In the genomic region with DNA sequence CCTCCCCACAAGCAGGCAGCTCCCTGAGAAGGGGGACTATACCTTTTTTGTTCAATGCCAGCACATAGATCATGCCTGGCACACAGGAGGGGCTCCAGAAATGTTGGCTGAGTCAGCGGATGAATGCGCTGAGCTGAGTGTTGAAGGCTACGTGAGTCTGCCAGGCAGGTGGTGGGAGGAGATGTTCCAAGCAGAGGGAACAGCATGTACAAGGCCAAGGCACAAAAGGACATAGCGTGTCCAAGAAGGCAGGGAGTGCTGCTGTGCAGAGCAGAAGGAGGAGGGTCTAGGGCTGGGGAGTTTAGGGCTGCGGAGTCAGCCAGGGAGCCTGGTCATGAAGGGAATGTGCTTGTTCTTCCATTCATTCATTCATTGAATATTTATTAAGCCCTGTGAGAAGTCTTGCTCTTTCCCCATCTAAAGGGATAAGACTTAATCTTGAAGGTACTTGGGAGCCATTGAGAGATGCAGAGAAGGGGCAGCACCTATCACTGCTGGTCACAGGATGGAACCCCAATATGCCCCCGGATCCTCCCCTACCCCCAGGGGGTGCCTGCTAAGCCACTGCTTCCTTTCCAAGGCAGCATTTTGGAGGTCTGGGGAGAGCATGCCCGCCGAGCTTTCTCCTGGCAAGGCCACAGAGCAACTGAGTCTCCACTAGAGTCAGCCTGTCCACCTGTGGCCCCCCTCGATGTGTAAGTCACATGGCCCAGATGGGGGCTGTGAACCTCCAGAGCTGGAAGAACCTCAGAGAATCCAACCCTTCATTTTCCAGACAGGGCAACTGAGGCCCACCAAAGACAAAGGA, we compare ENCODE assay signal across 18 cellular contexts. TPM values are rescaled to one million over a fixed set of nuclear protein-coding genes. Genes with fewer than 3 reads are reported as not detected.
DNase-seq lines count a peak whose midpoint lies in the region; ATAC-seq and TF ChIP-seq lines count a peak whose summit lies in the region.
"Had no signal": no experiment of that assay in that cellular context is flagged by ENCODE, and none has a peak within 500 bp of the region (broad histone marks: within the 10 kb centered on the region; RNA-seq: fewer than 3 reads in every experiment).

No MANE protein-coding gene starts in this region.

- DNase-seq in SW480 (ENCODE audit: low spot score) = peak; percentile 28
- DNase-seq in nephron progenitor cell = no peak
- no peak for DNase-seq in endothelial cell (ENCODE audit: low spot score)
- DNase-seq in SHP77 (lab: John Stamatoyannopoulos, UW) = no peak
- DNase-seq: activated CD4-positive, alpha-beta T cell treated with anti-CD3 and anti-CD28 coated beads for 36 hours; activated CD8-positive, alpha-beta memory T cell treated with anti-CD3 and anti-CD28 coated beads, Interleukin-2, amount 10 ng/mL, durations not matched to agents 7 days and 5 days; activated gamma-delta T cell; amniotic stem cell; BE2C; Karpas-422; NCI-H1105; NCI-H69 had no signal

- H3K4me1 Mint-ChIP-seq in dendritic cell treated with granulocyte-macrophage colony-stimulating factor and Interleukin-4, amounts not matched to agents 40 ng/mL and 50 ng/mL, for 4 days (ENCODE audit: low read depth) = peaks cover 38% of the 10 kb centered on the region
- H3K4me1 Mint-ChIP-seq in nephron progenitor cell (peaks cover 45% of the 10 kb centered on the region), endothelial cell (ENCODE audit: unreplicated experiment) (peaks cover 5% of the 10 kb centered on the region)

- intact Hi-C loops in dendritic cell treated with granulocyte-macrophage colony-stimulating factor and Interleukin-4, amounts not matched to agents 40 ng/mL and 50 ng/mL, for 4 days (cut with micrococcal nuclease) = no loop called here

- no peaks in the 10 kb centered on the region for H3K36me3 Mint-ChIP-seq in dendritic cell treated with granulocyte-macrophage colony-stimulating factor and Interleukin-4, amounts not matched to agents 40 ng/mL and 50 ng/mL, for 4 days (ENCODE audit: low read depth)
- H3K36me3 Mint-ChIP-seq in nephron progenitor cell (ENCODE audit: low read depth) (no peaks in the 10 kb centered on the region), endothelial cell (ENCODE audit: low read depth, unreplicated experiment) (no peaks in the 10 kb centered on the region)
- H3K36me3 Mint-ChIP-seq: activated CD8-positive, alpha-beta memory T cell treated with anti-CD3 and anti-CD28 coated beads, Interleukin-2, amount 10 ng/mL, durations not matched to agents 7 days and 5 days had no signal

- H3K27ac ChIP-seq in temporal lobe (ENCODE audit: low read depth, low read length) = peak overlapping the region; percentile 39
- H3K27ac ChIP-seq: SK-N-MC had no signal

- H3K4me3 Mint-ChIP-seq in dendritic cell treated with granulocyte-macrophage colony-stimulating factor and Interleukin-4, amounts not matched to agents 40 ng/mL and 50 ng/mL, for 4 days = no peak overlapping the region
- H3K4me3 Mint-ChIP-seq in nephron progenitor cell (no peak overlapping the region), endothelial cell (ENCODE audit: unreplicated experiment) (no peak overlapping the region)
- H3K4me3 Mint-ChIP-seq: activated CD4-positive, alpha-beta T cell treated with anti-CD3 and anti-CD28 coated beads for 36 hours; activated CD8-positive, alpha-beta memory T cell treated with anti-CD3 and anti-CD28 coated beads, Interleukin-2, amount 10 ng/mL, durations not matched to agents 7 days and 5 days had no signal

- peaks cover 8% of the 10 kb centered on the region for H3K9me3 Mint-ChIP-seq in dendritic cell treated with granulocyte-macrophage colony-stimulating factor and Interleukin-4, amounts not matched to agents 40 ng/mL and 50 ng/mL, for 4 days
- no peaks in the 10 kb centered on the region for H3K9me3 Mint-ChIP-seq in nephron progenitor cell
- H3K9me3 Mint-ChIP-seq in endothelial cell (ENCODE audit: unreplicated experiment) = no peaks in the 10 kb centered on the region

- no peak for TF ChIP-seq CTCF in nephron progenitor cell (IDR thresholded peaks at IDR 0.05)
- TF ChIP-seq CTCF in endothelial cell (IDR thresholded peaks at IDR 0.05; ENCODE audit: unreplicated experiment) = no peak

- peak overlapping the region; percentile 44 for H3K27ac Mint-ChIP-seq in dendritic cell treated with granulocyte-macrophage colony-stimulating factor and Interleukin-4, amounts not matched to agents 40 ng/mL and 50 ng/mL, for 4 days
- peak overlapping the region; percentile 79 for H3K27ac Mint-ChIP-seq in nephron progenitor cell
- H3K27ac Mint-ChIP-seq in endothelial cell (ENCODE audit: unreplicated experiment) = no peak overlapping the region
- H3K27ac Mint-ChIP-seq: activated CD4-positive, alpha-beta T cell treated with anti-CD3 and anti-CD28 coated beads for 36 hours; activated CD8-positive, alpha-beta memory T cell treated with anti-CD3 and anti-CD28 coated beads, Interleukin-2, amount 10 ng/mL, durations not matched to agents 7 days and 5 days had no signal

- no peak for ATAC-seq in GM18511 (IDR thresholded peaks at IDR 0.05; ENCODE audit: unreplicated experiment)
- ATAC-seq: activated CD4-positive, alpha-beta T cell treated with anti-CD3 and anti-CD28 coated beads for 36 hours; activated CD8-positive, alpha-beta memory T cell treated with anti-CD3 and anti-CD28 coated beads, Interleukin-2, amount 10 ng/mL, durations not matched to agents 7 days and 5 days; sciatic nerve had no signal

- H3K27me3 Mint-ChIP-seq in dendritic cell treated with granulocyte-macrophage colony-stimulating factor and Interleukin-4, amounts not matched to agents 40 ng/mL and 50 ng/mL, for 4 days = peaks cover 51% of the 10 kb centered on the region
- H3K27me3 Mint-ChIP-seq in nephron progenitor cell (ENCODE audit: low read depth, poor library complexity) (peaks cover 43% of the 10 kb centered on the region), endothelial cell (ENCODE audit: unreplicated experiment) (peaks cover 5% of the 10 kb centered on the region)

RNA-seq across cellular contexts. Expression of a gene that starts 31.2 kb away (rescaled TPM):
- total RNA-seq in temporal lobe = 3.9 TPM
- 80.5 TPM for total RNA-seq in endothelial cell (ENCODE audit: unreplicated experiment)
- total RNA-seq: osteocyte had no signal

Comparison
In these comparisons a context has a peak if more than half of its experiments do, and no peak if none do; other contexts are left out.
1. RNA of a gene that starts 31.2 kb away (total RNA-seq): 80.5 TPM in endothelial cell (single experiment); 3.9 TPM in temporal lobe (single experiment); every median in the first group is over 10 times any median in the second.